Comparison of ENCODE assay signal across 1 cellular context in genomic region chr20:1636621-1637020, GRCh38.
A peak's percentile ranks its signal among the peaks of the same experiment; 100 is the strongest.
TF ChIP-seq lines count a peak whose summit lies in the region.

No MANE protein-coding gene starts in this region.

TF ChIP-seq in HepG2, 621 proteins besides CTCF, POLR2A, EP300 and RAD21 (continued from another document and continues in another):
- peak; percentile 55 for TF ChIP-seq HNRNPH1 (optimal IDR thresholded peaks at IDR 0.05; ENCODE audit: low read depth, low read length)
- TF ChIP-seq ZNF12 (CRISPR knock-in tag; IDR thresholded peaks at IDR 0.05) = peak; percentile 97
- TF ChIP-seq ASH2L (IDR thresholded peaks at IDR 0.05; ENCODE audit: insufficient read length, low read depth, low read length) = peak; percentile 27
- TF ChIP-seq CBX5 (CRISPR knock-in tag; IDR thresholded peaks at IDR 0.05; ENCODE audit: borderline replicate concordance) = 0 out of 2 replicates have a peak, but pooled peaks have one; percentile 78
- peak; percentile 90 for TF ChIP-seq HOMEZ (CRISPR knock-in tag; IDR thresholded peaks at IDR 0.05; ENCODE audit: low read depth)
- TF ChIP-seq, protein P1, sequence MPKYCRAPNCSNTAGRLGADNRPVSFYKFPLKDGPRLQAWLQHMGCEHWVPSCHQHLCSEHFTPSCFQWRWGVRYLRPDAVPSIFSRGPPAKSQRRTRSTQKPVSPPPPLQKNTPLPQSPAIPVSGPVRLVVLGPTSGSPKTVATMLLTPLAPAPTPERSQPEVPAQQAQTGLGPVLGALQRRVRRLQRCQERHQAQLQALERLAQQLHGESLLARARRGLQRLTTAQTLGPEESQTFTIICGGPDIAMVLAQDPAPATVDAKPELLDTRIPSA (CRISPR knock-in tag; IDR thresholded peaks at IDR 0.05; ENCODE audit: borderline replicate concordance) = no peak
- peak; percentile 30; the same call in 1 of the 2 replicates for TF ChIP-seq GABPB1 (CRISPR knock-in tag; IDR thresholded peaks at IDR 0.05)
- peak; percentile 97 for TF ChIP-seq HNF4A (CRISPR knock-in tag; IDR thresholded peaks at IDR 0.05)
- TF ChIP-seq GATA4 (IDR thresholded peaks at IDR 0.05; ENCODE audit: borderline replicate concordance, low read depth) = no peak
- TF ChIP-seq RXRB (CRISPR knock-in tag; IDR thresholded peaks at IDR 0.05; ENCODE audit: borderline replicate concordance) = peak; percentile 80
- peak; percentile 33; the same call in 1 of the 2 replicates for TF ChIP-seq PHF20 (CRISPR knock-in tag; IDR thresholded peaks at IDR 0.05)
- no peak for TF ChIP-seq ZNF20 (CRISPR knock-in tag; IDR thresholded peaks at IDR 0.05)
- peak; percentile 73 for TF ChIP-seq FOXP4 (CRISPR knock-in tag; IDR thresholded peaks at IDR 0.05)
- 0 out of 2 replicates have a peak, but pooled peaks have one; percentile 53 for TF ChIP-seq SSRP1 (CRISPR knock-in tag; IDR thresholded peaks at IDR 0.05)
- no peak for TF ChIP-seq SP4 (CRISPR knock-in tag; IDR thresholded peaks at IDR 0.05)
- 0 out of 2 replicates have a peak, but pooled peaks have one; percentile 16 for TF ChIP-seq YEATS2 (CRISPR knock-in tag; IDR thresholded peaks at IDR 0.05; ENCODE audit: borderline replicate concordance)
- TF ChIP-seq KDM6A (CRISPR knock-in tag; IDR thresholded peaks at IDR 0.05; ENCODE audit: low read depth) = peak; percentile 16; the same call in 1 of the 2 replicates
- 0 out of 2 replicates have a peak, but pooled peaks have one; percentile 51 for TF ChIP-seq ZNF543 (CRISPR knock-in tag; IDR thresholded peaks at IDR 0.05)
- peak; percentile 43; the same call in 1 of the 2 replicates for TF ChIP-seq NCOA2 (CRISPR knock-in tag; IDR thresholded peaks at IDR 0.05)
- peak; percentile 93 for TF ChIP-seq XRCC5 (optimal IDR thresholded peaks at IDR 0.05; ENCODE audit: low read length)
- TF ChIP-seq TFDP1 (CRISPR knock-in tag; IDR thresholded peaks at IDR 0.05; ENCODE audit: borderline replicate concordance) = no peak
- TF ChIP-seq MAX (IDR thresholded peaks at IDR 0.05) = no peak
- no peak for TF ChIP-seq MATR3 (CRISPR knock-in tag; IDR thresholded peaks at IDR 0.05)
- TF ChIP-seq HNF1B (CRISPR knock-in tag; IDR thresholded peaks at IDR 0.05) = peak; percentile 62
- peak; percentile 69; the same call in 1 of the 2 replicates for TF ChIP-seq ERF (CRISPR knock-in tag; IDR thresholded peaks at IDR 0.05)
- peak; percentile 82 for TF ChIP-seq HNF4G (IDR thresholded peaks at IDR 0.05; ENCODE audit: borderline replicate concordance, low read depth, low read length)
- peak; percentile 95 for TF ChIP-seq HNF4G (CRISPR knock-in tag; IDR thresholded peaks at IDR 0.05; ENCODE audit: borderline replicate concordance, low read depth)
- peak; percentile 12; the same call in 1 of the 2 replicates for TF ChIP-seq TCF7 (IDR thresholded peaks at IDR 0.05; ENCODE audit: low read depth)
- peak; percentile 65 for TF ChIP-seq SAP130 (CRISPR knock-in tag; IDR thresholded peaks at IDR 0.05; ENCODE audit: low read depth)
- no peak for TF ChIP-seq SOX6 (IDR thresholded peaks at IDR 0.05)
- TF ChIP-seq SOX6 (CRISPR knock-in tag; IDR thresholded peaks at IDR 0.05) = peak; percentile 94
- TF ChIP-seq, protein P2, sequence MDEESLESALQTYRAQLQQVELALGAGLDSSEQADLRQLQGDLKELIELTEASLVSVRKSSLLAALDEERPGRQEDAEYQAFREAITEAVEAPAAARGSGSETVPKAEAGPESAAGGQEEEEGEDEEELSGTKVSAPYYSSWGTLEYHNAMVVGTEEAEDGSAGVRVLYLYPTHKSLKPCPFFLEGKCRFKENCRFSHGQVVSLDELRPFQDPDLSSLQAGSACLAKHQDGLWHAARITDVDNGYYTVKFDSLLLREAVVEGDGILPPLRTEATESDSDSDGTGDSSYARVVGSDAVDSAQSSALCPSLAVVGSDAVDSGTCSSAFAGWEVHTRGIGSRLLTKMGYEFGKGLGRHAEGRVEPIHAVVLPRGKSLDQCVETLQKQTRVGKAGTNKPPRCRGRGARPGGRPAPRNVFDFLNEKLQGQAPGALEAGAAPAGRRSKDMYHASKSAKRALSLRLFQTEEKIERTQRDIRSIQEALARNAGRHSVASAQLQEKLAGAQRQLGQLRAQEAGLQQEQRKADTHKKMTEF (CRISPR knock-in tag; IDR thresholded peaks at IDR 0.05) = peak; percentile 58; the same call in 1 of the 2 replicates
- peak; percentile 73 for TF ChIP-seq ELF3 (CRISPR knock-in tag; IDR thresholded peaks at IDR 0.05)
- TF ChIP-seq NR2C2 (CRISPR knock-in tag; IDR thresholded peaks at IDR 0.05; ENCODE audit: borderline replicate concordance) = peak; percentile 73
- 0 out of 2 replicates have a peak, but pooled peaks have one; percentile 46 for TF ChIP-seq ZSCAN30 (CRISPR knock-in tag; IDR thresholded peaks at IDR 0.05)
- TF ChIP-seq ZNF230 (CRISPR knock-in tag; IDR thresholded peaks at IDR 0.05) = no peak
- TF ChIP-seq ZMYM4 (CRISPR knock-in tag; IDR thresholded peaks at IDR 0.05) = peak; percentile 85
- TF ChIP-seq FOXK2 (IDR thresholded peaks at IDR 0.05) = peak; percentile 51; the same call in 1 of the 2 replicates
- TF ChIP-seq ZNF629 (CRISPR knock-in tag; conservative IDR thresholded peaks at IDR 0.05) = peak; percentile 78
- TF ChIP-seq ZNF564 (CRISPR knock-in tag; IDR thresholded peaks at IDR 0.05) = 0 out of 2 replicates have a peak, but pooled peaks have one; percentile 34
- TF ChIP-seq, protein P3, sequence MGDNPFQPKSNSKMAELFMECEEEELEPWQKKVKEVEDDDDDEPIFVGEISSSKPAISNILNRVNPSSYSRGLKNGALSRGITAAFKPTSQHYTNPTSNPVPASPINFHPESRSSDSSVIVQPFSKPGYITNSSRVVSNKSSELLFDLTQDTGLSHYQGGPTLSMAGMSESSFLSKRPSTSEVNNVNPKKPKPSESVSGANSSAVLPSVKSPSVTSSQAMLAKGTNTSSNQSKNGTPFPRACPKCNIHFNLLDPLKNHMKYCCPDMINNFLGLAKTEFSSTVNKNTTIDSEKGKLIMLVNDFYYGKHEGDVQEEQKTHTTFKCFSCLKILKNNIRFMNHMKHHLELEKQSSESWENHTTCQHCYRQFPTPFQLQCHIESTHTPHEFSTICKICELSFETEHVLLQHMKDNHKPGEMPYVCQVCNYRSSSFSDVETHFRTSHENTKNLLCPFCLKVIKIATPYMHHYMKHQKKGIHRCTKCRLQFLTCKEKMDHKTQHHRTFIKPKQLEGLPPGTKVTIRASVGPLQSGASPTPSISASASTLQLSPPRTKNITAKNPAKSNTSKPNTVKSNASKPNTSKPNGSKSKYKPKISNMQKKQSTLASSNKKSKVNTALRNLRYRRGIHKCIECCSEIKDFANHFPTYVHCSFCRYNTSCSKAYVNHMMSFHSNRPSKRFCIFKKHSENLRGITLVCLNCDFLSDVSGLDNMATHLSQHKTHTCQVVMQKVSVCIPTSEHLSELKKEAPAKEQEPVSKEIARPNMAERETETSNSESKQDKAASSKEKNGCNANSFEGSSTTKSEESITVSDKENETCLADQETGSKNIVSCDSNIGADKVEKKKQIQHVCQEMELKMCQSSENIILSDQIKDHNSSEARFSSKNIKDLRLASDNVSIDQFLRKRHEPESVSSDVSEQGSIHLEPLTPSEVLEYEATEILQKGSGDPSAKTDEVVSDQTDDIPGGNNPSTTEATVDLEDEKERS (CRISPR knock-in tag; IDR thresholded peaks at IDR 0.05) = peak; percentile 89
- peak; percentile 83 for TF ChIP-seq RARA (CRISPR knock-in tag; IDR thresholded peaks at IDR 0.05)
- TF ChIP-seq ZBTB7B (CRISPR knock-in tag; IDR thresholded peaks at IDR 0.05) = peak; percentile 53; the same call in 1 of the 2 replicates
- peak; percentile 91; the same call in 1 of the 2 replicates for TF ChIP-seq EHMT2 (IDR thresholded peaks at IDR 0.05; ENCODE audit: borderline replicate concordance, low read depth, low read length)
- TF ChIP-seq PBX2 (CRISPR knock-in tag; IDR thresholded peaks at IDR 0.05) = no peak
- peak; percentile 84 for TF ChIP-seq GATAD2A (CRISPR knock-in tag; IDR thresholded peaks at IDR 0.05)
- peak; percentile 68; the same call in 1 of the 2 replicates for TF ChIP-seq SOX13 (IDR thresholded peaks at IDR 0.05)
- peak in 1 of 2 experiments; percentile 92; a peak in 2 of 4 replicates for TF ChIP-seq SOX13 (CRISPR knock-in tag; conservative IDR thresholded peaks at IDR 0.05 in 1 of 2, IDR thresholded peaks at IDR 0.05 in 1 of 2)
- peak; percentile 42; the same call in 1 of the 2 replicates for TF ChIP-seq BCL6 (CRISPR knock-in tag; IDR thresholded peaks at IDR 0.05)
- no peak for TF ChIP-seq ZNF138 (CRISPR knock-in tag; IDR thresholded peaks at IDR 0.05; ENCODE audit: low read depth)
- TF ChIP-seq PITX1 (CRISPR knock-in tag; IDR thresholded peaks at IDR 0.05) = peak; percentile 61; the same call in 1 of the 2 replicates
- TF ChIP-seq ATF2 (CRISPR knock-in tag; IDR thresholded peaks at IDR 0.05) = peak; percentile 61; the same call in 1 of the 2 replicates
- no peak for TF ChIP-seq NAIF1 (CRISPR knock-in tag; IDR thresholded peaks at IDR 0.05; ENCODE audit: borderline replicate concordance)
- peak; percentile 18; the same call in 1 of the 2 replicates for TF ChIP-seq CEBPG (CRISPR knock-in tag; IDR thresholded peaks at IDR 0.05)
- TF ChIP-seq MYC (CRISPR knock-in tag; IDR thresholded peaks at IDR 0.05; ENCODE audit: borderline replicate concordance) = peak; percentile 11; the same call in 1 of the 2 replicates
- peak; percentile 97 for TF ChIP-seq PHF21A (CRISPR knock-in tag; IDR thresholded peaks at IDR 0.05)
- TF ChIP-seq GABPA (IDR thresholded peaks at IDR 0.05; ENCODE audit: low read depth, low read length) = no peak
- peak; percentile 58 for TF ChIP-seq GABPA (CRISPR knock-in tag; IDR thresholded peaks at IDR 0.05; ENCODE audit: low read depth)
- TF ChIP-seq HDAC2 (CRISPR knock-in tag; IDR thresholded peaks at IDR 0.05) = peak; percentile 84
